ENCODE assay signal across 9 cellular contexts in the genomic region with DNA sequence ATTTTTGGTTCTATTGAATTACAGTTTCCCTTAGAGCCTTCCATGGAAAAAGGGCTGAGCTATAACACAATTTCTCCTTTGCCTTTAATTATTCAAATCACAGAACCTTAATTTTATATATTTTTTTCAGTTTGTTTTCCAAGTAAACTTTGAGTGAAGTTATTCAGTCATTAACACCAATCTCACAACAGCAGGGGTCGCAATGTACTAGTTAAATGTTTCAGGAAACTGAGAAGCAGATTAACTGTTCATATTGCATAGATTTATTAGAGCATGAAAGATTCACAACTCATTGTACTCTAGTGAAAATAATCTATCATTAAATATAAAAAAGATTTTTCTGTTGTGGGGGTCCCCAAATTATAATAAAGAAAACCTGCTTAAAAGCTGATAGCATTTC.
DNase-seq lines count a peak whose midpoint lies in the region; ATAC-seq and TF ChIP-seq lines count a peak whose summit lies in the region.
"Had no signal": no experiment of that assay in that cellular context is flagged by ENCODE, and none has a peak within 500 bp of the region (broad histone marks: within the 10 kb centered on the region; RNA-seq: fewer than 3 reads in every experiment).

No MANE protein-coding gene starts in this region.

- no peaks in the 10 kb centered on the region for H3K36me3 Mint-ChIP-seq in activated T-helper 1 cell treated with anti-CD3 and anti-CD28 coated beads, Interleukin-12 subunit alpha, Interleukin-12 subunit beta, Interleukin-2, Interleukin-4 antibody, amounts not matched to agents 30 ng/mL and 10 ng/mL and 1 ng/mL, durations not matched to agents 14 hours and 24 hours and 36 hours (ENCODE audit: low read depth)

- TF ChIP-seq CTCF in DND-41 (IDR thresholded peaks at IDR 0.05; ENCODE audit: borderline replicate concordance, extremely low read depth, low read length, poor library complexity, severe bottlenecking) (peak; percentile 56), VCaP (conservative IDR thresholded peaks at IDR 0.05) (peak; percentile 67), left lung (IDR thresholded peaks at IDR 0.05) (no peak)

- H3K4me1 Mint-ChIP-seq in activated T-helper 1 cell treated with anti-CD3 and anti-CD28 coated beads, Interleukin-12 subunit alpha, Interleukin-12 subunit beta, Interleukin-2, Interleukin-4 antibody, amounts not matched to agents 30 ng/mL and 10 ng/mL and 1 ng/mL, durations not matched to agents 14 hours and 24 hours and 36 hours (ENCODE audit: low read depth), result no peaks in the 10 kb centered on the region

- no peak overlapping the region for H3K4me3 ChIP-seq in DND-41 (ENCODE audit: low read depth in 1 of 2, low read length in 2 of 2)
- H3K4me3 ChIP-seq in left lung, result no peak overlapping the region
- H3K4me3 ChIP-seq: SK-N-MC had no signal

- peak; percentile 45 for TF ChIP-seq RAD21 in Ishikawa (IDR thresholded peaks at IDR 0.05; ENCODE audit: low read depth)

- no peak overlapping the region for H3K4me2 ChIP-seq in DND-41 (ENCODE audit: insufficient read depth, low read length)

- no peak overlapping the region for H3K27ac Mint-ChIP-seq in activated T-helper 1 cell treated with anti-CD3 and anti-CD28 coated beads, Interleukin-12 subunit alpha, Interleukin-12 subunit beta, Interleukin-2, Interleukin-4 antibody, amounts not matched to agents 30 ng/mL and 10 ng/mL and 1 ng/mL, durations not matched to agents 14 hours and 24 hours and 36 hours

- H3K27me3 ChIP-seq in DND-41 (ENCODE audit: insufficient read depth, low read length, poor library complexity) (no peaks in the 10 kb centered on the region), left lung (no peaks in the 10 kb centered on the region)

- ATAC-seq in DND-41 (ENCODE audit: insufficient read depth, low read depth) (no peak; the same call in 2 of the 3 replicates), left lobe of liver (peak; percentile 47), left lung (no peak), HG03460 (IDR thresholded peaks at IDR 0.05; ENCODE audit: unreplicated experiment) (no peak)

- no peak overlapping the region for H2AFZ ChIP-seq in DND-41 (ENCODE audit: low read depth, low read length)

- H3K27ac ChIP-seq in DND-41 (ENCODE audit: low read length) (no peak overlapping the region), VCaP (no peak overlapping the region), left lung (no peak overlapping the region)
- H3K27ac ChIP-seq: SK-N-MC had no signal

- H3K79me2 ChIP-seq in DND-41 (ENCODE audit: insufficient read depth, low read length), result no peaks in the 10 kb centered on the region

- no peaks in the 10 kb centered on the region for H3K27me3 Mint-ChIP-seq in activated T-helper 1 cell treated with anti-CD3 and anti-CD28 coated beads, Interleukin-12 subunit alpha, Interleukin-12 subunit beta, Interleukin-2, Interleukin-4 antibody, amounts not matched to agents 30 ng/mL and 10 ng/mL and 1 ng/mL, durations not matched to agents 14 hours and 24 hours and 36 hours (ENCODE audit: insufficient read depth)

- no peak overlapping the region for H3K4me3 Mint-ChIP-seq in activated T-helper 1 cell treated with anti-CD3 and anti-CD28 coated beads, Interleukin-12 subunit alpha, Interleukin-12 subunit beta, Interleukin-2, Interleukin-4 antibody, amounts not matched to agents 30 ng/mL and 10 ng/mL and 1 ng/mL, durations not matched to agents 14 hours and 24 hours and 36 hours

- peaks cover 9% of the 10 kb centered on the region for H3K9me3 Mint-ChIP-seq in activated T-helper 1 cell treated with anti-CD3 and anti-CD28 coated beads, Interleukin-12 subunit alpha, Interleukin-12 subunit beta, Interleukin-2, Interleukin-4 antibody, amounts not matched to agents 30 ng/mL and 10 ng/mL and 1 ng/mL, durations not matched to agents 14 hours and 24 hours and 36 hours

- no peaks in the 10 kb centered on the region for H4K20me1 ChIP-seq in DND-41 (ENCODE audit: insufficient read depth, low read length)

- no peaks in the 10 kb centered on the region for H3K4me1 ChIP-seq in DND-41 (ENCODE audit: insufficient read depth, low read length)
- H3K4me1 ChIP-seq in left lung, result no peaks in the 10 kb centered on the region

- no peaks in the 10 kb centered on the region for H3K9me3 ChIP-seq in DND-41 (ENCODE audit: insufficient read depth, low read length, severe bottlenecking)
- no peaks in the 10 kb centered on the region for H3K9me3 ChIP-seq in left lung

- H3K9ac ChIP-seq in DND-41 (ENCODE audit: low read depth, low read length), result no peak overlapping the region

- H3K36me3 ChIP-seq in DND-41 (ENCODE audit: insufficient read depth, low read length) (peaks cover 18% of the 10 kb centered on the region; the same call in 1 of the 2 replicates), left lung (peaks cover 0 to 2% of the 10 kb centered on the region in 2 donors)

- intact Hi-C loops in left lung (cut with DNase I), result no loop called here
- intact Hi-C loops in activated T-helper 1 cell treated with anti-CD3 and anti-CD28 coated beads, Interleukin-12 subunit alpha, Interleukin-12 subunit beta, Interleukin-2, Interleukin-4 antibody, amounts not matched to agents 30 ng/mL and 10 ng/mL and 1 ng/mL, durations not matched to agents 14 hours and 24 hours and 36 hours (cut with micrococcal nuclease), result loop anchor here (2.0 kb wide), 1 partner anchor 64 kb away; the partner anchor contains the start of gene KIFAP3

- peak; percentile 29 for DNase-seq in DND-41
- DNase-seq in left lobe of liver (ENCODE audit: low spot score), result no peak
- no peak for DNase-seq in left lung
- DNase-seq in activated T-helper 1 cell treated with anti-CD3 and anti-CD28 coated beads, Interleukin-12 subunit alpha, Interleukin-12 subunit beta, Interleukin-2, Interleukin-4 antibody, amounts not matched to agents 30 ng/mL and 10 ng/mL and 1 ng/mL, durations not matched to agents 14 hours and 24 hours and 36 hours (ENCODE audit: low spot score), result no peak
- no peak for DNase-seq in NCI-H2227 treated with DMSO at 0.1 percent for 48 hours (lab: John Stamatoyannopoulos, UW)

- no peak for TF ChIP-seq EP300 in Ishikawa (IDR thresholded peaks at IDR 0.05; ENCODE audit: borderline replicate concordance)

TF ChIP-seq in Ishikawa, 13 proteins besides CTCF, POLR2A, EP300 and RAD21:
- TF ChIP-seq ZBTB7A (IDR thresholded peaks at IDR 0.05; ENCODE audit: low read depth), result no peak
- TF ChIP-seq TCF12 (IDR thresholded peaks at IDR 0.05; ENCODE audit: low read depth), result no peak
- TF ChIP-seq NFIC (IDR thresholded peaks at IDR 0.05), result no peak
- TF ChIP-seq, protein P1, sequence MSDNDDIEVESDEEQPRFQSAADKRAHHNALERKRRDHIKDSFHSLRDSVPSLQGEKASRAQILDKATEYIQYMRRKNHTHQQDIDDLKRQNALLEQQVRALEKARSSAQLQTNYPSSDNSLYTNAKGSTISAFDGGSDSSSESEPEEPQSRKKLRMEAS (IDR thresholded peaks at IDR 0.05), result no peak
- TF ChIP-seq FOXM1 (IDR thresholded peaks at IDR 0.05; ENCODE audit: borderline replicate concordance, low read depth), result no peak
- no peak for TF ChIP-seq EGR1 (IDR thresholded peaks at IDR 0.05)
- TF ChIP-seq, protein P2, sequence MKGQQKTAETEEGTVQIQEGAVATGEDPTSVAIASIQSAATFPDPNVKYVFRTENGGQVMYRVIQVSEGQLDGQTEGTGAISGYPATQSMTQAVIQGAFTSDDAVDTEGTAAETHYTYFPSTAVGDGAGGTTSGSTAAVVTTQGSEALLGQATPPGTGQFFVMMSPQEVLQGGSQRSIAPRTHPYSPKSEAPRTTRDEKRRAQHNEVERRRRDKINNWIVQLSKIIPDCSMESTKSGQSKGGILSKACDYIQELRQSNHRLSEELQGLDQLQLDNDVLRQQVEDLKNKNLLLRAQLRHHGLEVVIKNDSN (IDR thresholded peaks at IDR 0.05), result no peak
- TF ChIP-seq YY1 (IDR thresholded peaks at IDR 0.05; ENCODE audit: low read depth), result no peak

Comparison
In these comparisons a context has a peak if more than half of its experiments do, and no peak if none do; other contexts are left out.
1. CTCF ChIP-seq: peak in DND-41 (single experiment) and VCaP (single experiment); none in left lung (0 of 2).